Comparison of ENCODE assay signal across 8 cellular contexts in the genomic region with DNA sequence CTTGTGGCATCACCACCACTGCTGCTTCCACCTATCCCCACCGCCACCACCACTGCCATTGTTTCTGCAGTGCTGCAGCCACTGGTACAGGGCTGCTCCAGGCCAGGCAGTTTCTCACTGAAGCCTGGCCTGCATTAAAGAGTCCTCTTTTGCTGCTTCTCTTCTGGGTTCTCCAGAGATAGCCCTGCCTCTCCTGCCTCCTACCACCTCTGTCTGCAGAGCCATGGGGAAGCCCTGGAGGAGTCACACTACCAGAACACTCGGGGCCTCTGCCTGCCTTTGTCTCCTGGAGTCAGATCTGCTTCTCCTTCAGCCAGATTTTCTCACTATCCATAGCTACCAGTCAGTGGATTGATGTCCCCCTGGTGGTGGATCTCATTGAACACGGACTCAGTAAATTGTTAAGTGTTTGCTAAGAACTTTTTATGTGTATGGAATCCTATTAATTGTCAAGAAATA. TPM values are rescaled to one million over a fixed set of nuclear protein-coding genes. Genes with fewer than 3 reads are reported as not detected.
DNase-seq lines count a peak whose midpoint lies in the region; ATAC-seq and TF ChIP-seq lines count a peak whose summit lies in the region.

No MANE protein-coding gene starts in this region.

- H3K9me3 ChIP-seq in left lung, result no peaks in the 10 kb centered on the region

- H3K27ac ChIP-seq in left lung, result no peak overlapping the region

- peak; percentile 83 for ATAC-seq in left lung
- ATAC-seq in HG02981 (IDR thresholded peaks at IDR 0.05; ENCODE audit: unreplicated experiment), result no peak

- in situ Hi-C loops in G401 (cut with HindIII; ENCODE audit: low sequenced_read_pairs), result no loop called here
- in situ Hi-C loops in T47D (cut with HindIII; ENCODE audit: low pct_unique_long_range_greater_than_20kb, low sequenced_read_pairs), result no loop called here

- no peak for TF ChIP-seq POLR2A in NB4 (IDR thresholded peaks at IDR 0.05; ENCODE audit: extremely low read depth, insufficient read length)

- DNase-seq in G401 (ENCODE audit: low spot score) (peak; percentile 52), NB4 (ENCODE audit: low read depth) (peak; percentile 28), T47D (ENCODE audit: low read depth in 1 of 2, low spot score in 1 of 2) (peak; percentile 4 to 80), left lung (peak in 1 of 2 donors; percentile 60), T1000 (lab: John Stamatoyannopoulos, UW) (no peak), middle frontal gyrus (ENCODE audit: extremely low spot score, low spot score) (no peak)
- no peak for DNase-seq in stimulated activated CD4-positive, alpha-beta T cell treated with anti-CD3 and anti-CD28 coated beads, Interleukin-2, amount 100 ng/mL, for 48 hours

- H3K27me3 ChIP-seq in left lung, result no peaks in the 10 kb centered on the region

- H3K4me3 ChIP-seq in NB4 (ENCODE audit: low read depth, low read length) (no peak overlapping the region), left lung (no peak overlapping the region)

- peak; percentile 2 for TF ChIP-seq CTCF in NB4 (IDR thresholded peaks at IDR 0.05; ENCODE audit: low read depth, low read length)
- TF ChIP-seq CTCF in left lung (IDR thresholded peaks at IDR 0.05), result peak; percentile 27 to 28

- H3K4me1 ChIP-seq in left lung, result no peaks in the 10 kb centered on the region

- no peaks in the 10 kb centered on the region for H3K36me3 ChIP-seq in left lung

- intact Hi-C loops in left lung (cut with DNase I), result no loop called here

RNA-seq across cellular contexts. Expression of a gene that starts 37.7 kb away (rescaled TPM):
- total RNA-seq in G401 (2014; rRNA removed; shearing (Covaris generic)), result 38.1 and 47.8 TPM in 2 replicates
- total RNA-seq in left lung, result 100 to 1,000 TPM in 1 of 2 donors, 10 to 100 TPM in 1; 71.5 to 121 TPM

Comparison
In these comparisons a context has a peak if more than half of its experiments do, and no peak if none do; other contexts are left out.
1. DNase-seq: peak in G401 (single experiment), NB4 (single experiment) and T47D (2 of 2); none in stimulated activated CD4-positive, alpha-beta T cell treated with anti-CD3 and anti-CD28 coated beads, Interleukin-2, amount 100 ng/mL, for 48 hours (0 of 2), T1000 (single experiment) and middle frontal gyrus (single experiment).